In genomic region chr14:92846162-92846897, GRCh38 we compare ENCODE assay signal across 8 cellular contexts. TPM values are rescaled to one million over a fixed set of nuclear protein-coding genes. Genes with fewer than 3 reads are reported as not detected.
DNase-seq lines count a peak whose midpoint lies in the region; ATAC-seq and TF ChIP-seq lines count a peak whose summit lies in the region.

No MANE protein-coding gene starts in this region.

- intact Hi-C loops in activated CD4-positive, alpha-beta T cell treated with anti-CD3 and anti-CD28 coated beads, Interleukin-2, amount 10 ng/mL, durations not matched to agents 24 days and 14 days (cut with micrococcal nuclease) = no loop called here

- no peak for TF ChIP-seq POLR2A in NB4 (IDR thresholded peaks at IDR 0.05; ENCODE audit: extremely low read depth, insufficient read length)

- H3K4me1 Mint-ChIP-seq in activated CD4-positive, alpha-beta T cell treated with anti-CD3 and anti-CD28 coated beads, Interleukin-2, amount 10 ng/mL, durations not matched to agents 24 days and 14 days = peaks cover 26% of the 10 kb centered on the region
- peaks cover 21% of the 10 kb centered on the region for H3K4me1 Mint-ChIP-seq in activated CD4-positive, alpha-beta T cell treated with anti-CD3 and anti-CD28 coated beads, Interleukin-2, amount 10 ng/mL, durations not matched to agents 7 days and 5 days
- peaks cover 38% of the 10 kb centered on the region for H3K4me1 Mint-ChIP-seq in stimulated activated effector memory CD8-positive, alpha-beta T cell treated with anti-CD3 and anti-CD28 coated beads, Interleukin-12 subunit alpha, Interleukin-12 subunit beta, amount 100 ng/mL, for 72 hours

- H3K9me3 Mint-ChIP-seq in activated CD4-positive, alpha-beta T cell treated with anti-CD3 and anti-CD28 coated beads, Interleukin-2, amount 10 ng/mL, durations not matched to agents 24 days and 14 days = peaks cover 6% of the 10 kb centered on the region
- no peaks in the 10 kb centered on the region for H3K9me3 Mint-ChIP-seq in activated CD4-positive, alpha-beta T cell treated with anti-CD3 and anti-CD28 coated beads, Interleukin-2, amount 10 ng/mL, durations not matched to agents 7 days and 5 days
- peaks cover 4% of the 10 kb centered on the region for H3K9me3 Mint-ChIP-seq in stimulated activated effector memory CD8-positive, alpha-beta T cell treated with anti-CD3 and anti-CD28 coated beads, Interleukin-12 subunit alpha, Interleukin-12 subunit beta, amount 100 ng/mL, for 72 hours

- DNase-seq in activated CD4-positive, alpha-beta T cell treated with anti-CD3 and anti-CD28 coated beads, Interleukin-2, amount 10 ng/mL, durations not matched to agents 24 days and 14 days = peak; percentile 57
- DNase-seq in activated CD4-positive, alpha-beta T cell treated with anti-CD3 and anti-CD28 coated beads, Interleukin-2, amount 10 ng/mL, durations not matched to agents 7 days and 5 days = no peak
- DNase-seq in NB4 (ENCODE audit: low read depth) (peak; percentile 81), epithelial cell of esophagus (ENCODE audit: low read depth) (peak; percentile 90), globus pallidus (ENCODE audit: low spot score) (no peak), dedifferentiated amniotic fluid mesenchymal stem cell (ENCODE audit: extremely low spot score) (no peak)
- DNase-seq in stimulated activated effector memory CD8-positive, alpha-beta T cell treated with anti-CD3 and anti-CD28 coated beads, Interleukin-12 subunit alpha, Interleukin-12 subunit beta, amount 100 ng/mL, for 72 hours (ENCODE audit: low spot score in 2 of 2) = peak in 1 of 2 donors; percentile 60

- H3K27ac ChIP-seq in HEK293 (ENCODE audit: extremely low read depth, low read depth, low read length) = no peak overlapping the region

- H3K9me3 ChIP-seq in HEK293 (ENCODE audit: control insufficient read depth, insufficient read depth, low read depth, low read length) = no peaks in the 10 kb centered on the region

- no peaks in the 10 kb centered on the region for H3K27me3 Mint-ChIP-seq in activated CD4-positive, alpha-beta T cell treated with anti-CD3 and anti-CD28 coated beads, Interleukin-2, amount 10 ng/mL, durations not matched to agents 24 days and 14 days
- no peaks in the 10 kb centered on the region for H3K27me3 Mint-ChIP-seq in activated CD4-positive, alpha-beta T cell treated with anti-CD3 and anti-CD28 coated beads, Interleukin-2, amount 10 ng/mL, durations not matched to agents 7 days and 5 days

- ATAC-seq in stimulated activated effector memory CD8-positive, alpha-beta T cell treated with anti-CD3 and anti-CD28 coated beads, Interleukin-12 subunit alpha, Interleukin-12 subunit beta, amount 100 ng/mL, for 72 hours = peak; percentile 98

- CTCF ChIA-PET in activated CD4-positive, alpha-beta T cell treated with anti-CD3 and anti-CD28 coated beads, Interleukin-2, amount 10 ng/mL, durations not matched to agents 7 days and 5 days (lab: Charles Lee) = no interaction called here
- CTCF ChIA-PET in HEK293 (lab: Yijun Ruan, JAX) = no interaction called here

- TF ChIP-seq CTCF in HEK293 (tag by site-specific recombination; IDR thresholded peaks at IDR 0.05) (no peak), NB4 (IDR thresholded peaks at IDR 0.05; ENCODE audit: low read depth, low read length) (no peak), epithelial cell of esophagus (IDR thresholded peaks at IDR 0.05; ENCODE audit: insufficient read depth, low read depth, low read length, missing control alignments) (no peak)

- H3K36me3 Mint-ChIP-seq in activated CD4-positive, alpha-beta T cell treated with anti-CD3 and anti-CD28 coated beads, Interleukin-2, amount 10 ng/mL, durations not matched to agents 24 days and 14 days (ENCODE audit: low read depth) = peaks cover 16% of the 10 kb centered on the region
- H3K36me3 Mint-ChIP-seq in activated CD4-positive, alpha-beta T cell treated with anti-CD3 and anti-CD28 coated beads, Interleukin-2, amount 10 ng/mL, durations not matched to agents 7 days and 5 days (ENCODE audit: low read depth) = peaks cover 8% of the 10 kb centered on the region
- H3K36me3 Mint-ChIP-seq in stimulated activated effector memory CD8-positive, alpha-beta T cell treated with anti-CD3 and anti-CD28 coated beads, Interleukin-12 subunit alpha, Interleukin-12 subunit beta, amount 100 ng/mL, for 72 hours = peaks cover 17% of the 10 kb centered on the region

- peaks cover 0 to 2% of the 10 kb centered on the region in 2 experiments; a peak in 2 of 3 replicates for H3K36me3 ChIP-seq in HEK293 (ENCODE audit: control insufficient read depth in 2 of 2, insufficient read depth in 1 of 2, low read length in 2 of 2)

- POLR2A ChIA-PET in activated CD4-positive, alpha-beta T cell treated with anti-CD3 and anti-CD28 coated beads, Interleukin-2, amount 10 ng/mL, durations not matched to agents 7 days and 5 days (lab: Charles Lee) = no interaction called here
- POLR2A ChIA-PET in HEK293 (lab: Yijun Ruan, JAX) = no interaction called here

- H3K4me3 Mint-ChIP-seq in activated CD4-positive, alpha-beta T cell treated with anti-CD3 and anti-CD28 coated beads, Interleukin-2, amount 10 ng/mL, durations not matched to agents 24 days and 14 days = peak overlapping the region; percentile 25
- H3K4me3 Mint-ChIP-seq in activated CD4-positive, alpha-beta T cell treated with anti-CD3 and anti-CD28 coated beads, Interleukin-2, amount 10 ng/mL, durations not matched to agents 7 days and 5 days = no peak overlapping the region
- peak overlapping the region; percentile 27 for H3K4me3 Mint-ChIP-seq in stimulated activated effector memory CD8-positive, alpha-beta T cell treated with anti-CD3 and anti-CD28 coated beads, Interleukin-12 subunit alpha, Interleukin-12 subunit beta, amount 100 ng/mL, for 72 hours

- H3K4me1 ChIP-seq in HEK293 (ENCODE audit: control insufficient read depth, insufficient read depth, low read length) = peaks cover 4% of the 10 kb centered on the region; the same call in 1 of the 2 replicates

- H3K4me3 ChIP-seq in HEK293 (ENCODE audit: low read depth, low read length) (no peak overlapping the region), NB4 (ENCODE audit: low read depth, low read length) (no peak overlapping the region), epithelial cell of esophagus (ENCODE audit: low read length) (no peak overlapping the region)

- peak overlapping the region; percentile 31 for H3K27ac Mint-ChIP-seq in activated CD4-positive, alpha-beta T cell treated with anti-CD3 and anti-CD28 coated beads, Interleukin-2, amount 10 ng/mL, durations not matched to agents 24 days and 14 days
- H3K27ac Mint-ChIP-seq in activated CD4-positive, alpha-beta T cell treated with anti-CD3 and anti-CD28 coated beads, Interleukin-2, amount 10 ng/mL, durations not matched to agents 7 days and 5 days = no peak overlapping the region
- H3K27ac Mint-ChIP-seq in stimulated activated effector memory CD8-positive, alpha-beta T cell treated with anti-CD3 and anti-CD28 coated beads, Interleukin-12 subunit alpha, Interleukin-12 subunit beta, amount 100 ng/mL, for 72 hours = peak overlapping the region; percentile 26

TF ChIP-seq in HEK293, 187 proteins besides CTCF, POLR2A, EP300 and RAD21:
- TF ChIP-seq ZNF146 (tag by site-specific recombination; IDR thresholded peaks at IDR 0.05) (peak; percentile 76), HOXA7 (CRISPR knock-in tag; IDR thresholded peaks at IDR 0.05; ENCODE audit: borderline replicate concordance) (no peak)

RNA-seq across cellular contexts. Expression of gene GOLGA5, which starts 52.2 kb away (rescaled TPM):
- total RNA-seq in activated CD4-positive, alpha-beta T cell treated with anti-CD3 and anti-CD28 coated beads, Interleukin-2, amount 10 ng/mL, durations not matched to agents 24 days and 14 days = 20.1 and 20.8 TPM in 2 replicates
- total RNA-seq in activated CD4-positive, alpha-beta T cell treated with anti-CD3 and anti-CD28 coated beads, Interleukin-2, amount 10 ng/mL, durations not matched to agents 7 days and 5 days = 10 to 100 TPM; 20.4 to 23.1 TPM

Comparison
In these comparisons a context has a peak if more than half of its experiments do, and no peak if none do; other contexts are left out.
1. DNase-seq: peak in activated CD4-positive, alpha-beta T cell treated with anti-CD3 and anti-CD28 coated beads, Interleukin-2, amount 10 ng/mL, durations not matched to agents 24 days and 14 days (single experiment), NB4 (single experiment) and epithelial cell of esophagus (single experiment); none in activated CD4-positive, alpha-beta T cell treated with anti-CD3 and anti-CD28 coated beads, Interleukin-2, amount 10 ng/mL, durations not matched to agents 7 days and 5 days (single experiment), globus pallidus (single experiment) and dedifferentiated amniotic fluid mesenchymal stem cell (single experiment).